Comparison of ENCODE assay signal across 9 cellular contexts in genomic region chr14:31926652-31927347, GRCh38.
DNase-seq lines count a peak whose midpoint lies in the region; ATAC-seq and TF ChIP-seq lines count a peak whose summit lies in the region.
"Had no signal": no experiment of that assay in that cellular context is flagged by ENCODE, and none has a peak within 500 bp of the region (broad histone marks: within the 10 kb centered on the region; RNA-seq: fewer than 3 reads in every experiment).

No MANE protein-coding gene starts in this region.

- ATAC-seq in upper lobe of left lung (ENCODE audit: low FRiP score in 2 of 2): peak in 1 of 2 donors; percentile 20
- no peak for ATAC-seq in activated T-cell treated with anti-CD3 and anti-CD28 coated beads, Interleukin-2, amount 50 U/mL, for 4 hours

- H3K27me3 Mint-ChIP-seq in nephron (ENCODE audit: low read depth): no peaks in the 10 kb centered on the region
- no peaks in the 10 kb centered on the region for H3K27me3 Mint-ChIP-seq in activated T-cell treated with anti-CD3 and anti-CD28 coated beads, Interleukin-2, amount 50 U/mL, for 4 hours (ENCODE audit: low read depth)
- H3K27me3 Mint-ChIP-seq: stimulated activated naive CD8-positive, alpha-beta T cell treated with anti-CD3 and anti-CD28 coated beads, Interleukin-15, Interleukin-2, amounts not matched to agents 100 ng/mL and 50 ng/mL, for 24 hours had no signal

- TF ChIP-seq EP300 in upper lobe of left lung (IDR thresholded peaks at IDR 0.05): no peak

- WGBS in upper lobe of left lung, 2 donors: 43 to 59% methylated on average over 6 of the region's 6 CpGs

- no peaks in the 10 kb centered on the region for H3K36me3 Mint-ChIP-seq in nephron (ENCODE audit: low read depth)
- no peaks in the 10 kb centered on the region for H3K36me3 Mint-ChIP-seq in activated T-cell treated with anti-CD3 and anti-CD28 coated beads, Interleukin-2, amount 50 U/mL, for 4 hours (ENCODE audit: insufficient read depth)

- intact Hi-C loops in ascending aorta (cut with DNase I): loop anchor here (5.0 kb wide), 1 partner anchor 326 kb away; no protein-coding TSS in a partner anchor

- peaks cover 18% of the 10 kb centered on the region for H3K4me1 Mint-ChIP-seq in nephron
- H3K4me1 Mint-ChIP-seq in activated T-cell treated with anti-CD3 and anti-CD28 coated beads, Interleukin-2, amount 50 U/mL, for 4 hours (ENCODE audit: low read depth): peaks cover 8% of the 10 kb centered on the region

- no peaks in the 10 kb centered on the region for H3K9me3 Mint-ChIP-seq in nephron
- no peaks in the 10 kb centered on the region for H3K9me3 Mint-ChIP-seq in activated T-cell treated with anti-CD3 and anti-CD28 coated beads, Interleukin-2, amount 50 U/mL, for 4 hours
- H3K9me3 Mint-ChIP-seq: stimulated activated naive CD8-positive, alpha-beta T cell treated with anti-CD3 and anti-CD28 coated beads, Interleukin-15, Interleukin-2, amounts not matched to agents 100 ng/mL and 50 ng/mL, for 24 hours had no signal

- H3K4me1 ChIP-seq in ascending aorta (peaks cover 0 to 5% of the 10 kb centered on the region in 2 donors), upper lobe of left lung (peaks cover 9 to 14% (median 13%) of the 10 kb centered on the region in 4 donors)

- H3K27me3 ChIP-seq in ascending aorta (no peaks in the 10 kb centered on the region), upper lobe of left lung (no peaks in the 10 kb centered on the region)

- H3K36me3 ChIP-seq in ascending aorta (no peaks in the 10 kb centered on the region), upper lobe of left lung (no peaks in the 10 kb centered on the region)

- H3K4me3 Mint-ChIP-seq in nephron: no peak overlapping the region
- H3K4me3 Mint-ChIP-seq in activated T-cell treated with anti-CD3 and anti-CD28 coated beads, Interleukin-2, amount 50 U/mL, for 4 hours: no peak overlapping the region
- H3K4me3 Mint-ChIP-seq: stimulated activated naive CD8-positive, alpha-beta T cell treated with anti-CD3 and anti-CD28 coated beads, Interleukin-15, Interleukin-2, amounts not matched to agents 100 ng/mL and 50 ng/mL, for 24 hours had no signal

- H3K4me3 ChIP-seq in ascending aorta (no peak overlapping the region), upper lobe of left lung (no peak overlapping the region)

- TF ChIP-seq POLR2A in upper lobe of left lung (IDR thresholded peaks at IDR 0.05): no peak

- DNase-seq in ascending aorta (ENCODE audit: low spot score in 2 of 2) (no peak), glomerular endothelial cell (ENCODE audit: extremely low read depth, low read depth, low spot score) (peak; percentile 64), upper lobe of left lung (peak in 1 of 2 donors; percentile 12), AG08396 (ENCODE audit: low spot score) (no peak), mesenteric fat pad (ENCODE audit: low spot score) (no peak), kidney glomerular epithelial cell (lab: John Stamatoyannopoulos, UW) (no peak)
- no peak for DNase-seq in activated T-cell treated with anti-CD3 and anti-CD28 coated beads, Interleukin-2, amount 50 U/mL, for 4 hours

- H3K27ac ChIP-seq in ascending aorta: peak overlapping the region; percentile 23 to 55
- peak overlapping the region; percentile 27 to 73 (median 50) for H3K27ac ChIP-seq in upper lobe of left lung

- H3K9me3 ChIP-seq in ascending aorta: no peaks in the 10 kb centered on the region
- H3K9me3 ChIP-seq in upper lobe of left lung: no peaks in the 10 kb centered on the region

- peak overlapping the region; percentile 81 to 94 (median 81) for H3K27ac Mint-ChIP-seq in nephron
- H3K27ac Mint-ChIP-seq: stimulated activated naive CD8-positive, alpha-beta T cell treated with anti-CD3 and anti-CD28 coated beads, Interleukin-15, Interleukin-2, amounts not matched to agents 100 ng/mL and 50 ng/mL, for 24 hours had no signal

- no peak for TF ChIP-seq CTCF in ascending aorta (IDR thresholded peaks at IDR 0.05)
- TF ChIP-seq CTCF in nephron (IDR thresholded peaks at IDR 0.05; ENCODE audit: unreplicated experiment in 3 of 3): no peak
- no peak for TF ChIP-seq CTCF in upper lobe of left lung (IDR thresholded peaks at IDR 0.05)
